1 cellular context compared by ENCODE assay signal in genomic region chr2:30115141-30115980, GRCh38.
TF ChIP-seq lines count a peak whose summit lies in the region.

No MANE protein-coding gene starts in this region.

TF ChIP-seq in HepG2, 621 proteins besides CTCF, POLR2A, EP300 and RAD21 (continued from another document and continues in another):
- TF ChIP-seq GZF1 (CRISPR knock-in tag; IDR thresholded peaks at IDR 0.05) (peak; percentile 85; the same call in 1 of the 2 replicates), MIXL1 (CRISPR knock-in tag; IDR thresholded peaks at IDR 0.05) (no peak), ZNF747 (CRISPR knock-in tag; IDR thresholded peaks at IDR 0.05; ENCODE audit: borderline replicate concordance) (no peak), GFI1 (CRISPR knock-in tag; IDR thresholded peaks at IDR 0.05; ENCODE audit: borderline replicate concordance) (no peak), ZNF124 (CRISPR knock-in tag; IDR thresholded peaks at IDR 0.05) (no peak), DR1 (CRISPR knock-in tag; IDR thresholded peaks at IDR 0.05) (no peak), GPN1 (CRISPR knock-in tag; IDR thresholded peaks at IDR 0.05; ENCODE audit: borderline replicate concordance) (no peak), ETV5 (CRISPR knock-in tag; IDR thresholded peaks at IDR 0.05; ENCODE audit: borderline replicate concordance) (peak; percentile 37; the same call in 1 of the 2 replicates), KAT2B (IDR thresholded peaks at IDR 0.05; ENCODE audit: borderline replicate concordance, low read depth, low read length) (no peak), FOXP1 (IDR thresholded peaks at IDR 0.05) (no peak), FOXP1 (CRISPR knock-in tag; IDR thresholded peaks at IDR 0.05) (no peak), IRX3 (CRISPR knock-in tag; IDR thresholded peaks at IDR 0.05; ENCODE audit: borderline replicate concordance, low read depth) (no peak), NFKB2 (CRISPR knock-in tag; IDR thresholded peaks at IDR 0.05; ENCODE audit: borderline replicate concordance) (no peak), ZNF512B (CRISPR knock-in tag; IDR thresholded peaks at IDR 0.05; ENCODE audit: borderline replicate concordance) (no peak), SP5 (CRISPR knock-in tag; IDR thresholded peaks at IDR 0.05; ENCODE audit: borderline replicate concordance, low read depth) (no peak), PTBP1 (IDR thresholded peaks at IDR 0.05; ENCODE audit: low read depth, low read length, poor library complexity, severe bottlenecking) (no peak), ATF7-NPFF (CRISPR knock-in tag; IDR thresholded peaks at IDR 0.05; ENCODE audit: low read depth) (no peak), SRF (IDR thresholded peaks at IDR 0.05; ENCODE audit: low read depth, low read length) (no peak), ZMYM2 (CRISPR knock-in tag; IDR thresholded peaks at IDR 0.05) (no peak), ZNF782 (CRISPR knock-in tag; IDR thresholded peaks at IDR 0.05; ENCODE audit: borderline replicate concordance) (no peak), FOXP4 (CRISPR knock-in tag; IDR thresholded peaks at IDR 0.05) (no peak), FOXA3 (CRISPR knock-in tag; IDR thresholded peaks at IDR 0.05) (no peak), PAXIP1 (CRISPR knock-in tag; conservative IDR thresholded peaks at IDR 0.05) (no peak), CBX5 (CRISPR knock-in tag; IDR thresholded peaks at IDR 0.05; ENCODE audit: borderline replicate concordance) (peak; percentile 32; the same call in 1 of the 2 replicates), CEBPZ (IDR thresholded peaks at IDR 0.05; ENCODE audit: low read length) (no peak), ELF3 (CRISPR knock-in tag; IDR thresholded peaks at IDR 0.05) (peak; percentile 85), ZNF264 (CRISPR knock-in tag; IDR thresholded peaks at IDR 0.05) (no peak), NFRKB (IDR thresholded peaks at IDR 0.05) (no peak), ERF (CRISPR knock-in tag; IDR thresholded peaks at IDR 0.05) (peak; percentile 68), TARDBP (CRISPR knock-in tag; IDR thresholded peaks at IDR 0.05) (no peak), IRF2 (CRISPR knock-in tag; IDR thresholded peaks at IDR 0.05) (0 out of 2 replicates have a peak, but pooled peaks have one; percentile 41), CBFB (CRISPR knock-in tag; IDR thresholded peaks at IDR 0.05) (no peak), ZMYM4 (CRISPR knock-in tag; IDR thresholded peaks at IDR 0.05) (0 out of 2 replicates have a peak, but pooled peaks have one; percentile 31), KDM3A (CRISPR knock-in tag; IDR thresholded peaks at IDR 0.05; ENCODE audit: low read depth) (peak; percentile 48; the same call in 1 of the 2 replicates), ZFX (CRISPR knock-in tag; IDR thresholded peaks at IDR 0.05; ENCODE audit: low read depth) (0 out of 2 replicates have a peak, but pooled peaks have one; percentile 23), ELF1 (CRISPR knock-in tag; IDR thresholded peaks at IDR 0.05) (peak; percentile 82), GATAD1 (CRISPR knock-in tag; IDR thresholded peaks at IDR 0.05) (no peak; the same call in 1 of the 2 replicates), ZKSCAN8 (CRISPR knock-in tag; IDR thresholded peaks at IDR 0.05; ENCODE audit: borderline replicate concordance) (peak; percentile 43; the same call in 1 of the 2 replicates), CREBL2 (CRISPR knock-in tag; IDR thresholded peaks at IDR 0.05; ENCODE audit: borderline replicate concordance) (no peak)
- TF ChIP-seq, protein P1, sequence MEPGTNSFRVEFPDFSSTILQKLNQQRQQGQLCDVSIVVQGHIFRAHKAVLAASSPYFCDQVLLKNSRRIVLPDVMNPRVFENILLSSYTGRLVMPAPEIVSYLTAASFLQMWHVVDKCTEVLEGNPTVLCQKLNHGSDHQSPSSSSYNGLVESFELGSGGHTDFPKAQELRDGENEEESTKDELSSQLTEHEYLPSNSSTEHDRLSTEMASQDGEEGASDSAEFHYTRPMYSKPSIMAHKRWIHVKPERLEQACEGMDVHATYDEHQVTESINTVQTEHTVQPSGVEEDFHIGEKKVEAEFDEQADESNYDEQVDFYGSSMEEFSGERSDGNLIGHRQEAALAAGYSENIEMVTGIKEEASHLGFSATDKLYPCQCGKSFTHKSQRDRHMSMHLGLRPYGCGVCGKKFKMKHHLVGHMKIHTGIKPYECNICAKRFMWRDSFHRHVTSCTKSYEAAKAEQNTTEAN (CRISPR knock-in tag; conservative IDR thresholded peaks at IDR 0.05) = no peak
- TF ChIP-seq, protein P2, sequence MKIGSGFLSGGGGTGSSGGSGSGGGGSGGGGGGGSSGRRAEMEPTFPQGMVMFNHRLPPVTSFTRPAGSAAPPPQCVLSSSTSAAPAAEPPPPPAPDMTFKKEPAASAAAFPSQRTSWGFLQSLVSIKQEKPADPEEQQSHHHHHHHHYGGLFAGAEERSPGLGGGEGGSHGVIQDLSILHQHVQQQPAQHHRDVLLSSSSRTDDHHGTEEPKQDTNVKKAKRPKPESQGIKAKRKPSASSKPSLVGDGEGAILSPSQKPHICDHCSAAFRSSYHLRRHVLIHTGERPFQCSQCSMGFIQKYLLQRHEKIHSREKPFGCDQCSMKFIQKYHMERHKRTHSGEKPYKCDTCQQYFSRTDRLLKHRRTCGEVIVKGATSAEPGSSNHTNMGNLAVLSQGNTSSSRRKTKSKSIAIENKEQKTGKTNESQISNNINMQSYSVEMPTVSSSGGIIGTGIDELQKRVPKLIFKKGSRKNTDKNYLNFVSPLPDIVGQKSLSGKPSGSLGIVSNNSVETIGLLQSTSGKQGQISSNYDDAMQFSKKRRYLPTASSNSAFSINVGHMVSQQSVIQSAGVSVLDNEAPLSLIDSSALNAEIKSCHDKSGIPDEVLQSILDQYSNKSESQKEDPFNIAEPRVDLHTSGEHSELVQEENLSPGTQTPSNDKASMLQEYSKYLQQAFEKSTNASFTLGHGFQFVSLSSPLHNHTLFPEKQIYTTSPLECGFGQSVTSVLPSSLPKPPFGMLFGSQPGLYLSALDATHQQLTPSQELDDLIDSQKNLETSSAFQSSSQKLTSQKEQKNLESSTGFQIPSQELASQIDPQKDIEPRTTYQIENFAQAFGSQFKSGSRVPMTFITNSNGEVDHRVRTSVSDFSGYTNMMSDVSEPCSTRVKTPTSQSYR (CRISPR knock-in tag; IDR thresholded peaks at IDR 0.05; ENCODE audit: borderline replicate concordance) = no peak
- TF ChIP-seq, protein P3, sequence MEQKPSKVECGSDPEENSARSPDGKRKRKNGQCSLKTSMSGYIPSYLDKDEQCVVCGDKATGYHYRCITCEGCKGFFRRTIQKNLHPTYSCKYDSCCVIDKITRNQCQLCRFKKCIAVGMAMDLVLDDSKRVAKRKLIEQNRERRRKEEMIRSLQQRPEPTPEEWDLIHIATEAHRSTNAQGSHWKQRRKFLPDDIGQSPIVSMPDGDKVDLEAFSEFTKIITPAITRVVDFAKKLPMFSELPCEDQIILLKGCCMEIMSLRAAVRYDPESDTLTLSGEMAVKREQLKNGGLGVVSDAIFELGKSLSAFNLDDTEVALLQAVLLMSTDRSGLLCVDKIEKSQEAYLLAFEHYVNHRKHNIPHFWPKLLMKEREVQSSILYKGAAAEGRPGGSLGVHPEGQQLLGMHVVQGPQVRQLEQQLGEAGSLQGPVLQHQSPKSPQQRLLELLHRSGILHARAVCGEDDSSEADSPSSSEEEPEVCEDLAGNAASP (CRISPR knock-in tag; IDR thresholded peaks at IDR 0.05; ENCODE audit: borderline replicate concordance) = 0 out of 2 replicates have a peak, but pooled peaks have one; percentile 33
- TF ChIP-seq, protein P4, sequence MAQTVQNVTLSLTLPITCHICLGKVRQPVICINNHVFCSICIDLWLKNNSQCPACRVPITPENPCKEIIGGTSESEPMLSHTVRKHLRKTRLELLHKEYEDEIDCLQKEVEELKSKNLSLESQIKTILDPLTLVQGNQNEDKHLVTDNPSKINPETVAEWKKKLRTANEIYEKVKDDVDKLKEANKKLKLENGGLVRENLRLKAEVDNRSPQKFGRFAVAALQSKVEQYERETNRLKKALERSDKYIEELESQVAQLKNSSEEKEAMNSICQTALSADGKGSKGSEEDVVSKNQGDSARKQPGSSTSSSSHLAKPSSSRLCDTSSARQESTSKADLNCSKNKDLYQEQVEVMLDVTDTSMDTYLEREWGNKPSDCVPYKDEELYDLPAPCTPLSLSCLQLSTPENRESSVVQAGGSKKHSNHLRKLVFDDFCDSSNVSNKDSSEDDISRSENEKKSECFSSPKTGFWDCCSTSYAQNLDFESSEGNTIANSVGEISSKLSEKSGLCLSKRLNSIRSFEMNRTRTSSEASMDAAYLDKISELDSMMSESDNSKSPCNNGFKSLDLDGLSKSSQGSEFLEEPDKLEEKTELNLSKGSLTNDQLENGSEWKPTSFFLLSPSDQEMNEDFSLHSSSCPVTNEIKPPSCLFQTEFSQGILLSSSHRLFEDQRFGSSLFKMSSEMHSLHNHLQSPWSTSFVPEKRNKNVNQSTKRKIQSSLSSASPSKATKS (CRISPR knock-in tag; IDR thresholded peaks at IDR 0.05) = no peak
